Comparison of ENCODE assay signal across 8 cellular contexts in the genomic region with DNA sequence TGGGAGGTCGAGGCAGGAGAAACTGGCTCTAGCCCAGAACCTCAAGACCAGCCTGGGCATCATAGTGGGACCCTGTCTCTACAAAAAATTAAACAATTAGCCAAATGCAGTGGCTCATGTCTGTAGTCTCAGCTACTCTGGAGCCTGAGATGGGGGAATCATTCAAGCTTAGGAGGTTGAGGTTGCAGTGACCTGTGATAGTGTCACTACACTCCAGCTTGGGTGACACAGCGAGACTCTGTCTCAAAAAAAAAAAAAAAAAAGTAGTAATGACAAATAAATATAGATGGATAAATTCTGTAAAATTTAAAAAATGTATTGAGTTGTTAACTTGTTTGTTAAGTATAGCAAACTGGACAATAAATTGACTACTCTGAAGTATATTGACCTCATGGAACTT.
"Had no signal": no experiment of that assay in that cellular context is flagged by ENCODE, and none has a peak within 500 bp of the region (broad histone marks: within the 10 kb centered on the region; RNA-seq: fewer than 3 reads in every experiment).

No MANE protein-coding gene starts in this region.

- FAIRE-seq: HepG2, HTR-8/SVneo had no signal

- ATAC-seq: HepG2 had no signal

- H3K4me2 ChIP-seq: KMS-11 had no signal

- H3K9ac ChIP-seq: KMS-11 had no signal

- H3K36me3 Mint-ChIP-seq: IgD-negative memory B cell had no signal

- DNase-seq: IMR-90, KBM-7, KG1 had no signal

- H3K27ac Mint-ChIP-seq: IgD-negative memory B cell had no signal

- H3K9me3 Mint-ChIP-seq: IgD-negative memory B cell had no signal

- H3K27ac ChIP-seq: HL-60, KMS-11 had no signal

- H3K4me3 Mint-ChIP-seq: IgD-negative memory B cell had no signal
